Comparison of ENCODE assay signal across 15 cellular contexts in the genomic region with DNA sequence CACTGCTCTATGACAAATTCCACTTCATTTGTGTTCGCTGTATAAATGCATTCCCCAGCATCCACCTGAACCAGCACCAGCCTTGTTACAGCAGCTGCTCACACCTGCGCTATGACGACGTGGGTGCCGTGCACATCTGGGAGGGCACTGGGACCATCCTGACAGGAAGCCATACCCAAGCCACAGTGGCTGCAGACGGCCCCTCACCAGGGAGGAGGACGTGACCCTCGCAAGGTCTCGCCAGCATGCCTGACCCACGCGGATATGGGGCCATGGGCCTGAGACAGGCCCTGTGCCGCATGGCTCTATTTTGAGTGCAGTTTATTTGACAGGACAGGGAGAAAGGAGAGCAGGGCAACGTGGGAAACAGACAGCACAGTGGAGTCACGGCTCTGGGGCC.
DNase-seq lines count a peak whose midpoint lies in the region; ATAC-seq and TF ChIP-seq lines count a peak whose summit lies in the region.
"Had no signal": no experiment of that assay in that cellular context is flagged by ENCODE, and none has a peak within 500 bp of the region (broad histone marks: within the 10 kb centered on the region; RNA-seq: fewer than 3 reads in every experiment).

No MANE protein-coding gene starts in this region.

- peaks cover under 1% of the 10 kb centered on the region for H3K9me3 ChIP-seq in CD8-positive, alpha-beta memory T cell (ENCODE audit: low read length)
- H3K9me3 ChIP-seq in NT2/D1 (ENCODE audit: insufficient read depth, low read length) (peaks cover 11% of the 10 kb centered on the region), left ventricle myocardium inferior (replicated peaks) (peaks cover 23% of the 10 kb centered on the region), neuronal stem cell (replicated peaks in 1 of 2; ENCODE audit: control insufficient read depth in 2 of 2, insufficient read depth in 1 of 2, low read depth in 1 of 2, low read length in 2 of 2) (peaks cover 1 to 8% of the 10 kb centered on the region in 2 donors), PC-9 (ENCODE audit: insufficient read depth, low read depth) (no peaks in the 10 kb centered on the region)
- H3K9me3 ChIP-seq: pancreas had no signal

- H2BK15ac ChIP-seq in neuronal stem cell (ENCODE audit: low read length): no peak overlapping the region

- peaks cover 11 to 21% (median 16%) of the 10 kb centered on the region in 5 donors for H3K9me3 Mint-ChIP-seq in CD8-positive, alpha-beta memory T cell

- H3K36me3 Mint-ChIP-seq in CD8-positive, alpha-beta memory T cell: peaks cover 5 to 27% (median 11%) of the 10 kb centered on the region in 3 donors

- no peak overlapping the region for H2BK120ac ChIP-seq in neuronal stem cell (ENCODE audit: low read depth, low read length)

- no peak overlapping the region for H3K4me3 ChIP-seq in CD8-positive, alpha-beta memory T cell (ENCODE audit: low read length)
- H3K4me3 ChIP-seq in NT2/D1 (ENCODE audit: insufficient read length, low read depth) (no peak overlapping the region), left ventricle myocardium inferior (no peak overlapping the region), neuronal stem cell (ENCODE audit: low read length in 2 of 2) (peak overlapping the region in 1 of 2 donors; percentile 15), PC-9 (no peak overlapping the region)
- H3K4me3 ChIP-seq: gastrocnemius medialis, pancreas had no signal

- no TSS peak for BruUV-seq in PC-9 (replicated peaks; lab: Mats Ljungman, UMichigan)

- H4K20me1 ChIP-seq in PC-9 (ENCODE audit: insufficient read depth): no peaks in the 10 kb centered on the region

- peaks cover 22 to 34% (median 29%) of the 10 kb centered on the region in 3 donors for H3K4me1 Mint-ChIP-seq in CD8-positive, alpha-beta memory T cell

- H3K79me2 ChIP-seq in PC-9 (ENCODE audit: low read depth): no peaks in the 10 kb centered on the region

- H3K27ac Mint-ChIP-seq in CD8-positive, alpha-beta memory T cell: peak overlapping the region in 4 of 8 donors; percentile 44 to 83 (median 56)

- H3K36me3 ChIP-seq in CD8-positive, alpha-beta memory T cell (ENCODE audit: insufficient read depth, low read length): no peaks in the 10 kb centered on the region
- H3K36me3 ChIP-seq in NT2/D1 (ENCODE audit: insufficient read depth, insufficient read length, low read length) (peaks cover 5% of the 10 kb centered on the region), left ventricle myocardium inferior (peaks cover 4% of the 10 kb centered on the region), neuronal stem cell (replicated peaks in 1 of 2; ENCODE audit: control insufficient read depth in 2 of 2, insufficient read depth in 2 of 2, low read length in 2 of 2) (no peaks in the 10 kb centered on the region), PC-9 (ENCODE audit: low read depth) (no peaks in the 10 kb centered on the region)
- H3K36me3 ChIP-seq: gastrocnemius medialis, pancreas had no signal

- H3K79me1 ChIP-seq in neuronal stem cell (ENCODE audit: low read depth, low read length): peaks cover 11% of the 10 kb centered on the region

- H3K4me2 ChIP-seq in neuronal stem cell (ENCODE audit: insufficient read depth, low read length, poor library complexity, severe bottlenecking) (no peak overlapping the region), PC-9 (no peak overlapping the region)

- no CpG with 5 or more reads among the region's 14 CpGs for WGBS in neuronal stem cell (ENCODE audit: extremely low coverage in 2 of 2, insufficient read length in 2 of 2, insufficient replicate concordance in 1 of 2), 2 donors

- no peaks in the 10 kb centered on the region for H3F3A ChIP-seq in PC-9 (ENCODE audit: insufficient read depth, low read depth)

- CTCF ChIA-PET in CD8-positive, alpha-beta memory T cell (lab: Charles Lee): interaction anchor here (1.4 kb wide), 1 partner anchor 8 kb away, joined by 4 read pairs; no protein-coding TSS in a partner anchor
- CTCF ChIA-PET in PC-9 (lab: Charles Lee): no interaction called here

- no peak overlapping the region for H3K4ac ChIP-seq in neuronal stem cell (ENCODE audit: low read length)

- peaks cover 20% of the 10 kb centered on the region for H3K4me1 ChIP-seq in CD8-positive, alpha-beta memory T cell (ENCODE audit: insufficient read depth, low read length)
- H3K4me1 ChIP-seq in NT2/D1 (ENCODE audit: insufficient read depth, insufficient read length) (peaks cover 17% of the 10 kb centered on the region), left ventricle myocardium inferior (peaks cover 14% of the 10 kb centered on the region), neuronal stem cell (ENCODE audit: control insufficient read depth in 2 of 2, insufficient read depth in 1 of 2, low read depth in 1 of 2, low read length in 2 of 2) (peaks cover 6 to 9% of the 10 kb centered on the region in 2 donors), PC-9 (replicated peaks; ENCODE audit: insufficient read depth) (no peaks in the 10 kb centered on the region)
- H3K4me1 ChIP-seq: gastrocnemius medialis, pancreas had no signal

- peak overlapping the region; percentile 47 for H3K9ac ChIP-seq in NT2/D1 (ENCODE audit: insufficient read length, low read depth)
- no peak overlapping the region for H3K9ac ChIP-seq in neuronal stem cell (ENCODE audit: low read depth, low read length, poor library complexity)

- H3K18ac ChIP-seq in neuronal stem cell (ENCODE audit: low read length): no peak overlapping the region

- no peak overlapping the region for H3K23ac ChIP-seq in neuronal stem cell (ENCODE audit: low read depth, low read length, poor library complexity)

- H2AK5ac ChIP-seq in neuronal stem cell (ENCODE audit: low read depth, low read length): peak overlapping the region; percentile 24

- intact Hi-C loops in left ventricle myocardium inferior (cut with micrococcal nuclease) (no loop called here), PC-9 (cut with micrococcal nuclease; ENCODE audit: unreplicated experiment) (no loop called here)

- peaks cover 0 to 4% of the 10 kb centered on the region in 2 donors for H3K27me3 Mint-ChIP-seq in CD8-positive, alpha-beta memory T cell

- no peak overlapping the region for H3K27ac ChIP-seq in CD8-positive, alpha-beta memory T cell (ENCODE audit: low read depth, low read length)
- H3K27ac ChIP-seq in left ventricle myocardium inferior (replicated peaks) (no peak overlapping the region), neuronal stem cell (replicated peaks; ENCODE audit: low read length) (no peak overlapping the region), PC-9 (no peak overlapping the region)
- H3K27ac ChIP-seq: gastrocnemius medialis, pancreas had no signal

- peak overlapping the region; percentile 83 for H3K14ac ChIP-seq in neuronal stem cell (ENCODE audit: low read length)

- TF ChIP-seq CTCF in left ventricle myocardium inferior (IDR thresholded peaks at IDR 0.05; ENCODE audit: borderline replicate concordance): no peak
- no peak for TF ChIP-seq CTCF in PC-9 (conservative IDR thresholded peaks at IDR 0.05)

- H2AFZ ChIP-seq in neuronal stem cell (ENCODE audit: low read length) (no peak overlapping the region), PC-9 (no peak overlapping the region)

- POLR2A ChIA-PET in CD8-positive, alpha-beta memory T cell (lab: Charles Lee): interaction anchor here (0.9 kb wide), 1 partner anchor 92 kb away, joined by 3 read pairs; no protein-coding TSS in a partner anchor
- POLR2A ChIA-PET in PC-9 (lab: Charles Lee; ENCODE audit: unreplicated experiment): no interaction called here

- no peak overlapping the region for H4K91ac ChIP-seq in neuronal stem cell (ENCODE audit: low read depth, low read length, poor library complexity)

- H2BK5ac ChIP-seq in neuronal stem cell (ENCODE audit: low read length): no peak overlapping the region

- H3K4me3 Mint-ChIP-seq in CD8-positive, alpha-beta memory T cell: peak overlapping the region in 5 of 7 donors; percentile 32 to 65 (median 59)

- ATAC-seq in HG02840 (IDR thresholded peaks at IDR 0.05; ENCODE audit: low FRiP score, unreplicated experiment): no peak
- ATAC-seq: gastrocnemius medialis, HCT116 had no signal

- peak in 1 of 5 donors; percentile 16 for DNase-seq in CD8-positive, alpha-beta memory T cell
- DNase-seq in NT2/D1 (ENCODE audit: low read depth, low spot score) (no peak), left ventricle myocardium inferior (peak; percentile 8), neuronal stem cell (ENCODE audit: low spot score) (no peak), NCI-H1694 treated with DMSO at 0.1 percent for 48 hours (lab: John Stamatoyannopoulos, UW) (no peak), PC-9 (no peak), C1 segment of cervical spinal cord (lab: John Stamatoyannopoulos, UW) (no peak)
- DNase-seq: EL, gastrocnemius medialis, Kasumi-1, NCI-H1436 treated with DMSO at 0.1 percent for 48 hours, NCI-H446 treated with DMSO at 0.1 percent for 48 hours had no signal

- no peaks in the 10 kb centered on the region for H3K27me3 ChIP-seq in CD8-positive, alpha-beta memory T cell (ENCODE audit: insufficient read depth, low read length, poor library complexity, severe bottlenecking)
- H3K27me3 ChIP-seq in NT2/D1 (ENCODE audit: insufficient read depth, insufficient read length): no peaks in the 10 kb centered on the region
- H3K27me3 ChIP-seq in left ventricle myocardium inferior (ENCODE audit: low read depth): no peaks in the 10 kb centered on the region
- H3K27me3 ChIP-seq in neuronal stem cell (ENCODE audit: control insufficient read depth in 3 of 3, insufficient read depth in 3 of 3, low read depth in 1 of 3, low read length in 3 of 3): no peaks in the 10 kb centered on the region
- H3K27me3 ChIP-seq in PC-9 (ENCODE audit: insufficient read depth, low read depth): no peaks in the 10 kb centered on the region
- H3K27me3 ChIP-seq: gastrocnemius medialis, pancreas had no signal

- H2BK12ac ChIP-seq in neuronal stem cell (ENCODE audit: low read length): no peak overlapping the region

- H4K8ac ChIP-seq in neuronal stem cell (ENCODE audit: low read depth, low read length): no peak overlapping the region

- no peaks in the 10 kb centered on the region for H3K9me2 ChIP-seq in PC-9 (ENCODE audit: insufficient read depth)
